ENCODE assay signal across 23 cellular contexts in genomic region chr10:78732381-78732780, GRCh38.
"Had no signal": no experiment of that assay in that cellular context is flagged by ENCODE, and none has a peak within 500 bp of the region (broad histone marks: within the 10 kb centered on the region; RNA-seq: fewer than 3 reads in every experiment).

No MANE protein-coding gene starts in this region.

- H3K9me3 ChIP-seq: colonic mucosa, esophagus muscularis mucosa, esophagus squamous epithelium, gastrocnemius medialis, gastroesophageal sphincter, heart right ventricle had no signal

- H3K36me3 ChIP-seq: colonic mucosa, esophagus muscularis mucosa, esophagus squamous epithelium, gastrocnemius medialis, gastroesophageal sphincter, heart right ventricle had no signal

- DNase-seq: colonic mucosa; cortex of kidney; dermis blood vessel endothelial cell; dorsolateral prefrontal cortex; effector CD4-positive, alpha-beta T cell; effector CD8-positive, alpha-beta T cell; effector memory CD4-positive, alpha-beta T cell; effector memory CD8-positive, alpha-beta T cell; endodermal cell; erythroblast; esophagus squamous epithelium; foreskin fibroblast; foreskin keratinocyte; foreskin melanocyte; glutamatergic neuron; head of caudate nucleus; heart right ventricle had no signal

- ATAC-seq: effector memory CD8-positive, alpha-beta T cell; esophagus mucosa; foreskin keratinocyte; gastroesophageal sphincter had no signal

- H3K4me3 ChIP-seq: colonic mucosa, coronary artery, dorsolateral prefrontal cortex, esophagus muscularis mucosa, esophagus squamous epithelium, gastrocnemius medialis, gastroesophageal sphincter, heart right ventricle had no signal

- H3K27me3 ChIP-seq: colonic mucosa, esophagus muscularis mucosa, gastrocnemius medialis, gastroesophageal sphincter, heart right ventricle had no signal

- H3K4me1 ChIP-seq: colonic mucosa, esophagus squamous epithelium, foreskin keratinocyte had no signal

- H3K27ac ChIP-seq: colonic mucosa, coronary artery, dorsolateral prefrontal cortex, epithelial cell of prostate, esophagus muscularis mucosa, esophagus squamous epithelium, foreskin keratinocyte, gastrocnemius medialis, gastroesophageal sphincter, heart right ventricle had no signal
